8 cellular contexts compared by ENCODE assay signal in genomic region chr20:62875419-62876355, GRCh38. TPM values are rescaled to one million over a fixed set of nuclear protein-coding genes. Genes with fewer than 3 reads are reported as not detected.
DNase-seq lines count a peak whose midpoint lies in the region; ATAC-seq and TF ChIP-seq lines count a peak whose summit lies in the region.

No MANE protein-coding gene starts in this region.

- H3K27ac ChIP-seq in VCaP = peak overlapping the region; percentile 81
- H3K27ac ChIP-seq in foreskin keratinocyte = no peak overlapping the region

- H3K27me3 ChIP-seq in foreskin keratinocyte = no peaks in the 10 kb centered on the region

- TF ChIP-seq CTCF in VCaP (conservative IDR thresholded peaks at IDR 0.05) (peak; percentile 66), foreskin keratinocyte (conservative IDR thresholded peaks at IDR 0.05) (peak; percentile 62), omental fat pad (IDR thresholded peaks at IDR 0.05) (no peak)

- H3K4me1 ChIP-seq in foreskin keratinocyte = no peaks in the 10 kb centered on the region

- ATAC-seq in foreskin keratinocyte (peak; percentile 83), omental fat pad (ENCODE audit: low FRiP score) (peak; percentile 76), HG03097 (IDR thresholded peaks at IDR 0.05; ENCODE audit: low FRiP score, unreplicated experiment) (no peak), HG02623 (IDR thresholded peaks at IDR 0.05; ENCODE audit: unreplicated experiment) (no peak)

- DNase-seq in ELF-1 (ENCODE audit: low read depth, low spot score) (peak; percentile 94), NCI-H1930 (lab: John Stamatoyannopoulos, UW) (peak; percentile 87 to 90), foreskin keratinocyte (peak in 1 of 2 donors; percentile 23), omental fat pad (ENCODE audit: low spot score) (no peak)
- no peak for DNase-seq in activated T-cell treated with anti-CD3 and anti-CD28 coated beads, Interleukin-2, amount 50 U/mL, for 1 hour

RNA-seq across cellular contexts. Expression of gene TCFL5, which starts 14.1 kb away (rescaled TPM):
- total RNA-seq in foreskin keratinocyte (13.6 and 15.8 TPM in 2 replicates), omental fat pad (1 to 10 TPM; 6.1 to 7.7 (median 6.3) TPM)
- 7.5 and 10.1 TPM in 2 replicates for polyA plus RNA-seq in foreskin keratinocyte

RNA-seq across cellular contexts. Expression of gene DIDO1, which starts 50.6 kb away (rescaled TPM):
- total RNA-seq in foreskin keratinocyte (34.0 and 34.2 TPM in 2 replicates), omental fat pad (10 to 100 TPM; 40.6 to 64.4 (median 54.1) TPM)
- 11.0 and 12.3 TPM in 2 replicates for polyA plus RNA-seq in foreskin keratinocyte

RNA-seq across cellular contexts. Expression of gene COL9A3, which starts 58.8 kb away (rescaled TPM):
- total RNA-seq in foreskin keratinocyte (10.1 and 10.8 TPM in 2 replicates), omental fat pad (1 to 10 TPM; 2.3 to 6.3 (median 3.6) TPM)
- polyA plus RNA-seq in foreskin keratinocyte = 13.9 and 14.4 TPM in 2 replicates

Comparison
In these comparisons a context has a peak if more than half of its experiments do, and no peak if none do; other contexts are left out.
1. DNase-seq: peak in ELF-1 (single experiment) and NCI-H1930 (2 of 2); none in omental fat pad (single experiment) and activated T-cell treated with anti-CD3 and anti-CD28 coated beads, Interleukin-2, amount 50 U/mL, for 1 hour (single experiment).
2. CTCF ChIP-seq: peak in VCaP (single experiment) and foreskin keratinocyte (single experiment); none in omental fat pad (0 of 3).
3. ATAC-seq: peak in foreskin keratinocyte (single experiment) and omental fat pad (single experiment); none in HG03097 (single experiment) and HG02623 (single experiment).